ENCODE assay signal across 30 cellular contexts in genomic region chr2:16124881-16125613, GRCh38.
DNase-seq lines count a peak whose midpoint lies in the region; TF ChIP-seq lines count a peak whose summit lies in the region.
"Had no signal": no experiment of that assay in that cellular context is flagged by ENCODE, and none has a peak within 500 bp of the region (broad histone marks: within the 10 kb centered on the region; RNA-seq: fewer than 3 reads in every experiment).

No MANE protein-coding gene starts in this region.

- H3K27me3 ChIP-seq in esophagus muscularis mucosa (peaks cover 0 to 3% (median 0%) of the 10 kb centered on the region in 4 donors), neural progenitor cell (no peaks in the 10 kb centered on the region)

- H3K79me2 ChIP-seq in neural progenitor cell (ENCODE audit: low read depth), result no peaks in the 10 kb centered on the region

- H3K4me3 ChIP-seq in esophagus muscularis mucosa (no peak overlapping the region), neural progenitor cell (no peak overlapping the region)
- H3K4me3 ChIP-seq: GM12878, SK-N-MC had no signal

- intact Hi-C loops in esophagus muscularis mucosa (cut with DNase I), result no loop called here

- no peaks in the 10 kb centered on the region for H4K20me1 ChIP-seq in neural progenitor cell (ENCODE audit: low read depth)

- H3K9me3 ChIP-seq in esophagus muscularis mucosa (no peaks in the 10 kb centered on the region), neural progenitor cell (ENCODE audit: low read depth) (no peaks in the 10 kb centered on the region)
- H3K9me3 ChIP-seq: Caco-2 had no signal

- peaks cover 30% of the 10 kb centered on the region for H3K4me1 Mint-ChIP-seq in neural progenitor cell
- H3K4me1 Mint-ChIP-seq: IgD-negative memory B cell had no signal

- H3K4me3 Mint-ChIP-seq in neural progenitor cell, result no peak overlapping the region
- H3K4me3 Mint-ChIP-seq: CD8-positive, alpha-beta T cell; IgD-negative memory B cell had no signal

- TF ChIP-seq EP300 in esophagus muscularis mucosa (IDR thresholded peaks at IDR 0.05), result no peak

- H3K4me2 ChIP-seq in neural progenitor cell, result no peak overlapping the region
- H3K4me2 ChIP-seq: KMS-11 had no signal

- H3F3A ChIP-seq in neural progenitor cell (ENCODE audit: low read depth), result no peaks in the 10 kb centered on the region

- H3K36me3 Mint-ChIP-seq in neural progenitor cell, result no peaks in the 10 kb centered on the region
- H3K36me3 Mint-ChIP-seq: CD8-positive, alpha-beta T cell had no signal

- peak overlapping the region; percentile 8 for H3K27ac Mint-ChIP-seq in neural progenitor cell
- H3K27ac Mint-ChIP-seq: CD8-positive, alpha-beta T cell; IgD-negative memory B cell had no signal

- WGBS in esophagus muscularis mucosa, result 86% methylated on average over 8 of the region's 8 CpGs

- no peak overlapping the region for H3K27ac ChIP-seq in esophagus muscularis mucosa (replicated peaks in 1 of 4)
- no peak overlapping the region for H3K27ac ChIP-seq in neural progenitor cell
- H3K27ac ChIP-seq: C4-2B, HL-60, KMS-11, RWPE1, SK-N-MC had no signal

- DNase-seq in SK-N-DZ (ENCODE audit: low spot score), result peak; percentile 99
- peak; percentile 83 for DNase-seq in esophagus muscularis mucosa (ENCODE audit: extremely low spot score)
- DNase-seq in neural progenitor cell (ENCODE audit: low spot score), result no peak
- no peak for DNase-seq in iPS-NIHi7 (ENCODE audit: extremely low spot score)
- no peak for DNase-seq in NCI-H146 treated with DMSO at 0.1 percent for 48 hours (lab: John Stamatoyannopoulos, UW; ENCODE audit: unreplicated experiment)
- no peak for DNase-seq in DMS53 (lab: John Stamatoyannopoulos, UW)
- no peak for DNase-seq in MV-4-11 (lab: John Stamatoyannopoulos, UW)
- DNase-seq: CD8-positive, alpha-beta T cell; DMS79; EL; GDM1; HCEC 1CT; MM.1S; NCI-H1048; NCI-H1417 treated with DMSO at 0.1 percent for 48 hours; NCI-H187; NCI-H2081 treated with DMSO at 0.1 percent for 48 hours; NCI-H2171; NCI-H226; NCI-H510A; NCI-H69; SHP77 treated with DMSO at 0.1 percent for 48 hours had no signal

- no peak overlapping the region for H2AFZ ChIP-seq in neural progenitor cell (replicated peaks)

- H3K4me1 ChIP-seq in esophagus muscularis mucosa, result no peaks in the 10 kb centered on the region
- H3K4me1 ChIP-seq in neural progenitor cell, result peaks cover 11% of the 10 kb centered on the region

- TF ChIP-seq POLR2A in esophagus muscularis mucosa (IDR thresholded peaks at IDR 0.05; ENCODE audit: low read depth), result no peak

- H3K36me3 ChIP-seq in esophagus muscularis mucosa (no peaks in the 10 kb centered on the region), neural progenitor cell (no peaks in the 10 kb centered on the region)

- H3K9ac ChIP-seq in neural progenitor cell, result no peak overlapping the region
- H3K9ac ChIP-seq: KMS-11 had no signal

- peaks cover 17% of the 10 kb centered on the region for H3K9me3 Mint-ChIP-seq in neural progenitor cell
- H3K9me3 Mint-ChIP-seq: CD8-positive, alpha-beta T cell had no signal

- peaks cover 6% of the 10 kb centered on the region for H3K27me3 Mint-ChIP-seq in neural progenitor cell (ENCODE audit: insufficient read depth, low read depth)

- TF ChIP-seq CTCF in esophagus muscularis mucosa (IDR thresholded peaks at IDR 0.05) (no peak), neural progenitor cell (IDR thresholded peaks at IDR 0.05) (no peak)

Comparison
In these comparisons a context has a peak if more than half of its experiments do, and no peak if none do; other contexts are left out.
1. DNase-seq: peak in SK-N-DZ (single experiment) and esophagus muscularis mucosa (single experiment); none in neural progenitor cell (single experiment), iPS-NIHi7 (single experiment), NCI-H146 treated with DMSO at 0.1 percent for 48 hours (single experiment), DMS53 (single experiment) and MV-4-11 (single experiment).